Comparison of ENCODE assay signal across 1 cellular context in the genomic region with DNA sequence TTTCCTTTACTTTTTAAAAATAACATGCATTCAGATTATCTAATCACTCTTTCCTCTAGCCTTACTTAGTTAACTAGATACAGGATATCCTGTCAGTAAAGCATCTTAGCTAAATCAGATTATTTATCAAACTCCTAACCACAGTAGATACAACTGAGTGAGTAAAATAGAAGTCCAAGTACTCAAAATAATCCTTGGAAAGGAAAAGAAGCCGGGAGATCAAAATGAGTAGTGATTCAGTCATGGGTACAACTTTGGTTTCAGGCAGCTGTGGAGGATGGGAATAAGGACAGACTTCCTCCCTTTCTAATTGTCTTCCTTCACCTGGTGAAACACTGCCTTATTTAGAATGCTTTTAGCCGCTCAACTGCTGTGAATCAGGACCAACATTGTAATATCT.
TF ChIP-seq lines count a peak whose summit lies in the region.

No MANE protein-coding gene starts in this region.

TF ChIP-seq in GM23338, 12 proteins besides CTCF, POLR2A, EP300 and RAD21 (continued from another document):
- TF ChIP-seq, protein P1, sequence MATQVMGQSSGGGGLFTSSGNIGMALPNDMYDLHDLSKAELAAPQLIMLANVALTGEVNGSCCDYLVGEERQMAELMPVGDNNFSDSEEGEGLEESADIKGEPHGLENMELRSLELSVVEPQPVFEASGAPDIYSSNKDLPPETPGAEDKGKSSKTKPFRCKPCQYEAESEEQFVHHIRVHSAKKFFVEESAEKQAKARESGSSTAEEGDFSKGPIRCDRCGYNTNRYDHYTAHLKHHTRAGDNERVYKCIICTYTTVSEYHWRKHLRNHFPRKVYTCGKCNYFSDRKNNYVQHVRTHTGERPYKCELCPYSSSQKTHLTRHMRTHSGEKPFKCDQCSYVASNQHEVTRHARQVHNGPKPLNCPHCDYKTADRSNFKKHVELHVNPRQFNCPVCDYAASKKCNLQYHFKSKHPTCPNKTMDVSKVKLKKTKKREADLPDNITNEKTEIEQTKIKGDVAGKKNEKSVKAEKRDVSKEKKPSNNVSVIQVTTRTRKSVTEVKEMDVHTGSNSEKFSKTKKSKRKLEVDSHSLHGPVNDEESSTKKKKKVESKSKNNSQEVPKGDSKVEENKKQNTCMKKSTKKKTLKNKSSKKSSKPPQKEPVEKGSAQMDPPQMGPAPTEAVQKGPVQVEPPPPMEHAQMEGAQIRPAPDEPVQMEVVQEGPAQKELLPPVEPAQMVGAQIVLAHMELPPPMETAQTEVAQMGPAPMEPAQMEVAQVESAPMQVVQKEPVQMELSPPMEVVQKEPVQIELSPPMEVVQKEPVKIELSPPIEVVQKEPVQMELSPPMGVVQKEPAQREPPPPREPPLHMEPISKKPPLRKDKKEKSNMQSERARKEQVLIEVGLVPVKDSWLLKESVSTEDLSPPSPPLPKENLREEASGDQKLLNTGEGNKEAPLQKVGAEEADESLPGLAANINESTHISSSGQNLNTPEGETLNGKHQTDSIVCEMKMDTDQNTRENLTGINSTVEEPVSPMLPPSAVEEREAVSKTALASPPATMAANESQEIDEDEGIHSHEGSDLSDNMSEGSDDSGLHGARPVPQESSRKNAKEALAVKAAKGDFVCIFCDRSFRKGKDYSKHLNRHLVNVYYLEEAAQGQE (IDR thresholded peaks at IDR 0.05; ENCODE audit: unreplicated experiment): no peak
